ENCODE assay signal across 8 cellular contexts in genomic region chr6:99393366-99393697, GRCh38. TPM values are rescaled to one million over a fixed set of nuclear protein-coding genes. Genes with fewer than 3 reads are reported as not detected.
DNase-seq lines count a peak whose midpoint lies in the region; ATAC-seq and TF ChIP-seq lines count a peak whose summit lies in the region.

No MANE protein-coding gene starts in this region.

- TF ChIP-seq CTCF in DND-41 (IDR thresholded peaks at IDR 0.05; ENCODE audit: borderline replicate concordance, extremely low read depth, low read length, poor library complexity, severe bottlenecking) = no peak

- peaks cover 13% of the 10 kb centered on the region; the same call in 1 of the 2 replicates for H3K36me3 ChIP-seq in DND-41 (ENCODE audit: insufficient read depth, low read length)

- H3K4me2 ChIP-seq in DND-41 (ENCODE audit: insufficient read depth, low read length) = peak overlapping the region; percentile 76

- H3K9me3 ChIP-seq in DND-41 (ENCODE audit: insufficient read depth, low read length, severe bottlenecking) = no peaks in the 10 kb centered on the region

- no peaks in the 10 kb centered on the region for H3K27me3 Mint-ChIP-seq in IgD-negative memory B cell
- no peaks in the 10 kb centered on the region for H3K27me3 Mint-ChIP-seq in dendritic cell treated with granulocyte-macrophage colony-stimulating factor and Interleukin-4, amounts not matched to agents 40 ng/mL and 50 ng/mL, for 4 days
- H3K27me3 Mint-ChIP-seq in naive thymus-derived CD8-positive, alpha-beta T cell = no peaks in the 10 kb centered on the region

- H2AFZ ChIP-seq in DND-41 (ENCODE audit: low read depth, low read length) = peak overlapping the region; percentile 92

- H3K27ac ChIP-seq in DND-41 (ENCODE audit: low read length) = peak overlapping the region; percentile 88

- H3K36me3 Mint-ChIP-seq in IgD-negative memory B cell = peaks cover 3% of the 10 kb centered on the region
- H3K36me3 Mint-ChIP-seq in dendritic cell treated with granulocyte-macrophage colony-stimulating factor and Interleukin-4, amounts not matched to agents 40 ng/mL and 50 ng/mL, for 4 days (ENCODE audit: low read depth) = peaks cover 5% of the 10 kb centered on the region
- H3K36me3 Mint-ChIP-seq in naive thymus-derived CD8-positive, alpha-beta T cell = peaks cover 0 to 3% (median 1%) of the 10 kb centered on the region in 3 donors

- peaks cover 11 to 15% (median 14%) of the 10 kb centered on the region in 3 donors for H3K4me1 Mint-ChIP-seq in IgD-negative memory B cell
- H3K4me1 Mint-ChIP-seq in dendritic cell treated with granulocyte-macrophage colony-stimulating factor and Interleukin-4, amounts not matched to agents 40 ng/mL and 50 ng/mL, for 4 days (ENCODE audit: low read depth) = no peaks in the 10 kb centered on the region
- peaks cover 2 to 27% (median 17%) of the 10 kb centered on the region in 4 donors for H3K4me1 Mint-ChIP-seq in naive thymus-derived CD8-positive, alpha-beta T cell

- peaks cover 17% of the 10 kb centered on the region for H3K79me2 ChIP-seq in DND-41 (ENCODE audit: insufficient read depth, low read length)

- H3K4me3 ChIP-seq in DND-41 (ENCODE audit: low read depth in 1 of 2, low read length in 2 of 2) = peak overlapping the region; percentile 59 to 87

- H3K27ac Mint-ChIP-seq in IgD-negative memory B cell = peak overlapping the region; percentile 80 to 92 (median 92)
- peak overlapping the region; percentile 96 for H3K27ac Mint-ChIP-seq in dendritic cell treated with granulocyte-macrophage colony-stimulating factor and Interleukin-4, amounts not matched to agents 40 ng/mL and 50 ng/mL, for 4 days
- H3K27ac Mint-ChIP-seq in naive thymus-derived CD8-positive, alpha-beta T cell = peak overlapping the region in 8 of 10 donors; percentile 81 to 96 (median 92)

- ATAC-seq in DND-41 (ENCODE audit: insufficient read depth, low read depth) (peak; percentile 36), GM21528 (IDR thresholded peaks at IDR 0.05; ENCODE audit: low FRiP score, unreplicated experiment) (peak; percentile 39)
- ATAC-seq in naive thymus-derived CD8-positive, alpha-beta T cell = peak; percentile 6 to 18

- DNase-seq in DND-41 (no peak), medulla oblongata (ENCODE audit: extremely low spot score) (no peak), NCI-H345 treated with DMSO at 0.1 percent for 48 hours (lab: John Stamatoyannopoulos, UW; ENCODE audit: unreplicated experiment) (no peak), SW480 (ENCODE audit: low spot score) (no peak)
- DNase-seq in naive thymus-derived CD8-positive, alpha-beta T cell = no peak

- peak overlapping the region; percentile 76 for H3K9ac ChIP-seq in DND-41 (ENCODE audit: low read depth, low read length)

- POLR2A ChIA-PET in naive thymus-derived CD8-positive, alpha-beta T cell (lab: Charles Lee) = interaction anchor here (1.1 to 4.6 kb wide), 4 partner anchors 9 to 175 kb away, joined by 3 to 42 read pairs (median 6); partner anchors contain the start of genes CCNC and PNISR

- intact Hi-C loops in dendritic cell treated with granulocyte-macrophage colony-stimulating factor and Interleukin-4, amounts not matched to agents 40 ng/mL and 50 ng/mL, for 4 days (cut with micrococcal nuclease) = no loop called here

- peak overlapping the region; percentile 91 to 98 (median 98) for H3K4me3 Mint-ChIP-seq in IgD-negative memory B cell
- H3K4me3 Mint-ChIP-seq in dendritic cell treated with granulocyte-macrophage colony-stimulating factor and Interleukin-4, amounts not matched to agents 40 ng/mL and 50 ng/mL, for 4 days = peak overlapping the region; percentile 97
- H3K4me3 Mint-ChIP-seq in naive thymus-derived CD8-positive, alpha-beta T cell = peak overlapping the region; percentile 86 to 98 (median 94)

- no peaks in the 10 kb centered on the region for H3K27me3 ChIP-seq in DND-41 (ENCODE audit: insufficient read depth, low read length, poor library complexity)

- H3K4me1 ChIP-seq in DND-41 (ENCODE audit: insufficient read depth, low read length) = peaks cover 21% of the 10 kb centered on the region

- H3K9me3 Mint-ChIP-seq in IgD-negative memory B cell = no peaks in the 10 kb centered on the region
- no peaks in the 10 kb centered on the region for H3K9me3 Mint-ChIP-seq in dendritic cell treated with granulocyte-macrophage colony-stimulating factor and Interleukin-4, amounts not matched to agents 40 ng/mL and 50 ng/mL, for 4 days
- no peaks in the 10 kb centered on the region for H3K9me3 Mint-ChIP-seq in naive thymus-derived CD8-positive, alpha-beta T cell

- no peaks in the 10 kb centered on the region for H4K20me1 ChIP-seq in DND-41 (ENCODE audit: insufficient read depth, low read length)

RNA-seq across cellular contexts. Expression of gene COQ3, which starts 0.7 kb away (rescaled TPM):
- polyA plus RNA-seq in IgD-negative memory B cell = 8.9 TPM
- 1 to 10 TPM; 4.0 to 4.8 TPM for total RNA-seq in naive thymus-derived CD8-positive, alpha-beta T cell
- 10 to 100 TPM in 1 of 3 donors, 1 to 10 TPM in 2; 6.3 to 12.0 (median 7.7) TPM for polyA plus RNA-seq in naive thymus-derived CD8-positive, alpha-beta T cell

RNA-seq across cellular contexts. Expression of gene PNISR, which starts 31.8 kb away (rescaled TPM):
- polyA plus RNA-seq in IgD-negative memory B cell = 87.9 TPM
- 100 to 1,000 TPM; 399 to 401 TPM for total RNA-seq in naive thymus-derived CD8-positive, alpha-beta T cell
- 100 to 1,000 TPM in 1 of 3 donors, 10 to 100 TPM in 2; 80.4 to 114 (median 83.5) TPM for polyA plus RNA-seq in naive thymus-derived CD8-positive, alpha-beta T cell

RNA-seq across cellular contexts. Expression of gene FAXC, which starts 43.9 kb away (rescaled TPM):
- not detected for polyA plus RNA-seq in IgD-negative memory B cell
- total RNA-seq in naive thymus-derived CD8-positive, alpha-beta T cell = not detected
- not detected for polyA plus RNA-seq in naive thymus-derived CD8-positive, alpha-beta T cell
